18 cellular contexts compared by ENCODE assay signal in genomic region chr6:46473866-46474265, GRCh38. TPM values are rescaled to one million over a fixed set of nuclear protein-coding genes. Genes with fewer than 3 reads are reported as not detected.
"Had no signal": no experiment of that assay in that cellular context is flagged by ENCODE, and none has a peak within 500 bp of the region (broad histone marks: within the 10 kb centered on the region; RNA-seq: fewer than 3 reads in every experiment).

No MANE protein-coding gene starts in this region.

- DNase-seq: activated CD4-positive, alpha-beta T cell treated with anti-CD3 and anti-CD28 coated beads for 4 hours; activated CD8-positive, alpha-beta memory T cell treated with anti-CD3 and anti-CD28 coated beads, Interleukin-2, amount 50 U/mL, for 48 hours; activated CD8-positive, alpha-beta T cell treated with anti-CD3 and anti-CD28 coated beads, Interleukin-2, amount 10 ng/mL, durations not matched to agents 7 days and 5 days; activated naive CD4-positive, alpha-beta T cell treated with Interleukin-2 at 50 U/mL for 16 hours; activated naive CD8-positive, alpha-beta T cell treated with anti-CD3 and anti-CD28 coated beads, Interleukin-2, amount 50 U/mL, for 24 hours; central memory CD4-positive, alpha-beta T cell; effector memory CD8-positive, alpha-beta T cell; immature natural killer cell; occipital lobe; stimulated activated naive B cell treated with anti-CD40 and anti-IgM and Interleukin-4, amounts not matched to agents 10 μg/mL and 1 μg/mL and 100 μg/mL, for 72 hours; substantia nigra; T-cell; transverse colon; WERI-Rb-1 had no signal

- H3K36me3 Mint-ChIP-seq: immature natural killer cell; stimulated activated naive B cell treated with anti-CD40 and anti-IgM and Interleukin-4, amounts not matched to agents 10 μg/mL and 1 μg/mL and 100 μg/mL, for 72 hours; T-cell had no signal

- ATAC-seq: activated CD8-positive, alpha-beta T cell treated with anti-CD3 and anti-CD28 coated beads, Interleukin-2, amount 10 ng/mL, durations not matched to agents 7 days and 5 days; activated naive CD8-positive, alpha-beta T cell treated with anti-CD3 and anti-CD28 coated beads, Interleukin-2, amount 50 U/mL, for 24 hours; effector memory CD8-positive, alpha-beta T cell; stimulated activated naive B cell treated with anti-CD40 and anti-IgM and Interleukin-4, amounts not matched to agents 10 μg/mL and 1 μg/mL and 100 μg/mL, for 72 hours; T-cell had no signal

- H3K4me3 ChIP-seq: skin epidermis, transverse colon had no signal

- H3K4me3 Mint-ChIP-seq: activated CD8-positive, alpha-beta T cell treated with anti-CD3 and anti-CD28 coated beads, Interleukin-2, amount 10 ng/mL, durations not matched to agents 7 days and 5 days; activated naive CD8-positive, alpha-beta T cell treated with anti-CD3 and anti-CD28 coated beads, Interleukin-2, amount 50 U/mL, for 24 hours; dendritic cell treated with granulocyte-macrophage colony-stimulating factor and Interleukin-4, amounts not matched to agents 40 ng/mL and 50 ng/mL, for 4 days; effector memory CD8-positive, alpha-beta T cell; immature natural killer cell; nephron; stimulated activated naive B cell treated with anti-CD40 and anti-IgM and Interleukin-4, amounts not matched to agents 10 μg/mL and 1 μg/mL and 100 μg/mL, for 72 hours; T-cell had no signal

- H3K27ac ChIP-seq: epithelial cell of prostate, skin epidermis, transverse colon, WERI-Rb-1 had no signal

- H3K9me3 Mint-ChIP-seq: activated naive CD8-positive, alpha-beta T cell treated with anti-CD3 and anti-CD28 coated beads, Interleukin-2, amount 50 U/mL, for 24 hours; dendritic cell treated with granulocyte-macrophage colony-stimulating factor and Interleukin-4, amounts not matched to agents 40 ng/mL and 50 ng/mL, for 4 days; effector memory CD8-positive, alpha-beta T cell; nephron; stimulated activated naive B cell treated with anti-CD40 and anti-IgM and Interleukin-4, amounts not matched to agents 10 μg/mL and 1 μg/mL and 100 μg/mL, for 72 hours; T-cell had no signal

- H3K36me3 ChIP-seq: transverse colon, WERI-Rb-1 had no signal

- H3K27me3 ChIP-seq: transverse colon had no signal

- H3K4me1 ChIP-seq: transverse colon had no signal

- H3K9me3 ChIP-seq: transverse colon had no signal

- H3K27ac Mint-ChIP-seq: activated CD8-positive, alpha-beta T cell treated with anti-CD3 and anti-CD28 coated beads, Interleukin-2, amount 10 ng/mL, durations not matched to agents 7 days and 5 days; activated naive CD8-positive, alpha-beta T cell treated with anti-CD3 and anti-CD28 coated beads, Interleukin-2, amount 50 U/mL, for 24 hours; dendritic cell treated with granulocyte-macrophage colony-stimulating factor and Interleukin-4, amounts not matched to agents 40 ng/mL and 50 ng/mL, for 4 days; effector memory CD8-positive, alpha-beta T cell; immature natural killer cell; nephron; stimulated activated naive B cell treated with anti-CD40 and anti-IgM and Interleukin-4, amounts not matched to agents 10 μg/mL and 1 μg/mL and 100 μg/mL, for 72 hours; T-cell had no signal

- H3K4me1 Mint-ChIP-seq: activated naive CD8-positive, alpha-beta T cell treated with anti-CD3 and anti-CD28 coated beads, Interleukin-2, amount 50 U/mL, for 24 hours; immature natural killer cell; stimulated activated naive B cell treated with anti-CD40 and anti-IgM and Interleukin-4, amounts not matched to agents 10 μg/mL and 1 μg/mL and 100 μg/mL, for 72 hours; T-cell had no signal

RNA-seq across cellular contexts. Expression of gene RCAN2, which starts 17.4 kb away (rescaled TPM):
- total RNA-seq: activated CD8-positive, alpha-beta T cell treated with anti-CD3 and anti-CD28 coated beads, Interleukin-2, amount 10 ng/mL, durations not matched to agents 7 days and 5 days had no signal
- polyA plus RNA-seq: immature natural killer cell had no signal
